ENCODE assay signal across 23 cellular contexts in the genomic region with DNA sequence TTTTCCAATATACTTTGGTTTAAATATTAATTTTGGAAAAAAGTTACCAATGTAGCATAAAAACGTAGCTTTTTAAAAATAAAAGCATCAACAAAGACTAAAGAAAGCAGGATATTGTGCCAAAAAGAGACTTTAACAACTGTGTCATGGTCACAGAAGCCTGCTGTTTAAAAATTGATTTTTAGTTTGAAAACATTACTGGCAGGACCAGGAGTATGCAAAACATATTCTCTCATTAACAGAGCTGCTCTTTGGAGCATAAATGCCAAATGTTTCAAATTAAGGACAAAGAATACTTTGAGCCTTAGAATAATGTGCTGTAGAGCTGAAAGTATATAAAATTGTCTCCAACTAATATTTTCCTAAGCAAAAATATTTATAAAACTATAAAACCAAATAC.
DNase-seq lines count a peak whose midpoint lies in the region; ATAC-seq, FAIRE-seq and TF ChIP-seq lines count a peak whose summit lies in the region.
"Had no signal": no experiment of that assay in that cellular context is flagged by ENCODE, and none has a peak within 500 bp of the region (broad histone marks: within the 10 kb centered on the region; RNA-seq: fewer than 3 reads in every experiment).

No MANE protein-coding gene starts in this region.

- intact Hi-C loops in HepG2 (cut with micrococcal nuclease; ENCODE audit: unreplicated experiment): no loop called here

- no peak for TF ChIP-seq RAD21 in HepG2 (CRISPR knock-in tag; IDR thresholded peaks at IDR 0.05)

- H4K20me1 ChIP-seq in HepG2 (ENCODE audit: insufficient read depth, low read length): no peaks in the 10 kb centered on the region

- H3K27me3 Mint-ChIP-seq in stimulated activated naive CD8-positive, alpha-beta T cell treated with anti-CD3 and anti-CD28 coated beads, Interleukin-15, amount 100 ng/mL, for 72 hours: no peaks in the 10 kb centered on the region
- H3K27me3 Mint-ChIP-seq: naive thymus-derived CD4-positive, alpha-beta T cell; T-cell had no signal

- peak; percentile 78 for ATAC-seq in GM18907 (IDR thresholded peaks at IDR 0.05; ENCODE audit: unreplicated experiment)
- ATAC-seq in GM21619 (IDR thresholded peaks at IDR 0.05; ENCODE audit: unreplicated experiment): peak; percentile 62
- peak; percentile 59 for ATAC-seq in HG03108 (IDR thresholded peaks at IDR 0.05; ENCODE audit: unreplicated experiment)
- no peak for ATAC-seq in HepG2
- no peak for ATAC-seq in stimulated activated naive CD8-positive, alpha-beta T cell treated with anti-CD3 and anti-CD28 coated beads, Interleukin-15, amount 100 ng/mL, for 72 hours
- ATAC-seq: heart right ventricle; naive thymus-derived CD4-positive, alpha-beta T cell; pancreas; T-cell had no signal

- BruUV-seq in HepG2 (replicated peaks; lab: Mats Ljungman, UMichigan): no TSS peak

- no peaks in the 10 kb centered on the region for H3K9me3 ChIP-seq in HepG2 (ENCODE audit: low read length)
- H3K9me3 ChIP-seq: pancreas had no signal

- DNase-seq in NCI-H1694 treated with DMSO at 0.1 percent for 48 hours (lab: John Stamatoyannopoulos, UW): peak; percentile 8
- DNase-seq in ecto neural progenitor cell (ENCODE audit: low spot score): no peak
- no peak for DNase-seq in HepG2 (ENCODE audit: low spot score)
- DNase-seq in stimulated activated naive CD8-positive, alpha-beta T cell treated with anti-CD3 and anti-CD28 coated beads, Interleukin-15, amount 100 ng/mL, for 72 hours: no peak
- DNase-seq in effector CD8-positive, alpha-beta T cell (lab: John Stamatoyannopoulos, UW): no peak
- DNase-seq: activated CD4-positive, alpha-beta T cell treated with anti-CD3 and anti-CD28 coated beads, Interleukin-2, amount 50 U/mL, for 1 hour; activated naive CD4-positive, alpha-beta T cell treated with anti-CD3 and anti-CD28 coated beads for 36 hours; DMS153; GF-D8; GM23248; heart right ventricle; naive thymus-derived CD4-positive, alpha-beta T cell; NCI-H2029; pancreas; Right ventricle myocardium superior; stimulated activated CD4-positive, alpha-beta T cell treated with anti-CD3 and anti-CD28 coated beads, Interleukin-2, amount 100 ng/mL, for 24 hours; T-cell had no signal

- H3K4me3 Mint-ChIP-seq in stimulated activated naive CD8-positive, alpha-beta T cell treated with anti-CD3 and anti-CD28 coated beads, Interleukin-15, amount 100 ng/mL, for 72 hours: no peak overlapping the region
- H3K4me3 Mint-ChIP-seq: activated naive CD4-positive, alpha-beta T cell treated with anti-CD3 and anti-CD28 coated beads for 36 hours; CD14-positive monocyte; memory B cell; naive thymus-derived CD4-positive, alpha-beta T cell; T-cell had no signal

- H3K4me2 ChIP-seq in HepG2 (ENCODE audit: low read depth, low read length): no peak overlapping the region

- no peaks in the 10 kb centered on the region for H3K9me3 Mint-ChIP-seq in stimulated activated naive CD8-positive, alpha-beta T cell treated with anti-CD3 and anti-CD28 coated beads, Interleukin-15, amount 100 ng/mL, for 72 hours
- H3K9me3 Mint-ChIP-seq: activated naive CD4-positive, alpha-beta T cell treated with anti-CD3 and anti-CD28 coated beads for 36 hours; memory B cell; naive thymus-derived CD4-positive, alpha-beta T cell; T-cell had no signal

- H3K9ac ChIP-seq in HepG2 (ENCODE audit: insufficient read depth, low read depth, low read length): no peak overlapping the region
- H3K9ac ChIP-seq: GM23248 had no signal

- no peak for TF ChIP-seq POLR2A in HepG2 (IDR thresholded peaks at IDR 0.05; ENCODE audit: insufficient read depth in 1 of 2, low read depth in 2 of 2, low read length in 2 of 2)

- no peak overlapping the region for H3K27ac ChIP-seq in HepG2 (ENCODE audit: extremely low read length, insufficient read depth, low read length)
- H3K27ac ChIP-seq: GM23248, heart right ventricle, pancreas had no signal

- TF ChIP-seq EP300 in HepG2 (IDR thresholded peaks at IDR 0.05; ENCODE audit: low read depth in 2 of 2, low read length in 2 of 2) (no peak), HepG2 (CRISPR knock-in tag; IDR thresholded peaks at IDR 0.05; ENCODE audit: borderline replicate concordance) (no peak)

- no peak overlapping the region for H3K4me3 ChIP-seq in HepG2 (replicated peaks in 1 of 3; ENCODE audit: insufficient read depth in 1 of 3, low read depth in 2 of 3, low read length in 3 of 3)
- H3K4me3 ChIP-seq: GM23248, heart right ventricle, pancreas had no signal

- POLR2A ChIA-PET in HepG2 (lab: Yijun Ruan, JAX): no interaction called here

- no peaks in the 10 kb centered on the region for H3K27me3 ChIP-seq in HepG2 (ENCODE audit: control insufficient read depth in 1 of 2, insufficient read depth in 2 of 2, low read length in 2 of 2)
- H3K27me3 ChIP-seq: heart right ventricle, pancreas had no signal

- no peaks in the 10 kb centered on the region for H3K4me1 Mint-ChIP-seq in stimulated activated naive CD8-positive, alpha-beta T cell treated with anti-CD3 and anti-CD28 coated beads, Interleukin-15, amount 100 ng/mL, for 72 hours
- H3K4me1 Mint-ChIP-seq: CD14-positive monocyte; memory B cell; naive thymus-derived CD4-positive, alpha-beta T cell; T-cell had no signal

- in situ Hi-C loops in HepG2 (cut with HindIII; ENCODE audit: extremely low pct_ligation_motif_present, low pct_unique_long_range_greater_than_20kb): no loop called here

- FAIRE-seq in HepG2 (lab: Jason Lieb, UNC): no peak
- FAIRE-seq: GM12891 had no signal

- H3K79me2 ChIP-seq in HepG2 (ENCODE audit: insufficient read depth, low read length): no peaks in the 10 kb centered on the region

- no peak for TF ChIP-seq CTCF in HepG2 (CRISPR knock-in tag; IDR thresholded peaks at IDR 0.05)

- H2AFZ ChIP-seq in HepG2 (ENCODE audit: low read length): no peak overlapping the region
- H2AFZ ChIP-seq: GM23248 had no signal

- no peaks in the 10 kb centered on the region for H3K4me1 ChIP-seq in HepG2 (ENCODE audit: insufficient read depth, low read length)
- H3K4me1 ChIP-seq: heart right ventricle, pancreas had no signal

- CTCF ChIA-PET in HepG2 (lab: Yijun Ruan, JAX; ENCODE audit: low intra/inter-chr PET ratio, low total read pairs): no interaction called here

- H3K36me3 ChIP-seq in HepG2 (replicated peaks in 1 of 2; ENCODE audit: control insufficient read depth in 1 of 2, insufficient read depth in 2 of 2, low read length in 2 of 2): no peaks in the 10 kb centered on the region
- H3K36me3 ChIP-seq: heart right ventricle, pancreas had no signal

- WGBS in HepG2 (ENCODE audit: low lambda C conversion rate): 2% methylated on average over 1 of the region's 1 CpG

- H3K27ac Mint-ChIP-seq in stimulated activated naive CD8-positive, alpha-beta T cell treated with anti-CD3 and anti-CD28 coated beads, Interleukin-15, amount 100 ng/mL, for 72 hours: no peak overlapping the region
- H3K27ac Mint-ChIP-seq: activated naive CD4-positive, alpha-beta T cell treated with anti-CD3 and anti-CD28 coated beads for 36 hours; CD14-positive monocyte; memory B cell; naive thymus-derived CD4-positive, alpha-beta T cell; T-cell had no signal

TF ChIP-seq in HepG2, 621 proteins besides CTCF, POLR2A, EP300 and RAD21 (continues in another document):
- TF ChIP-seq AGO1 (IDR thresholded peaks at IDR 0.05; ENCODE audit: low read depth, low read length, poor library complexity, severe bottlenecking) (no peak), CEBPG (CRISPR knock-in tag; IDR thresholded peaks at IDR 0.05) (no peak), AHR (CRISPR knock-in tag; IDR thresholded peaks at IDR 0.05) (no peak), ZNF207 (IDR thresholded peaks at IDR 0.05; ENCODE audit: borderline replicate concordance) (no peak), ZBTB2 (CRISPR knock-in tag; IDR thresholded peaks at IDR 0.05; ENCODE audit: low read depth) (no peak), RBAK (CRISPR knock-in tag; IDR thresholded peaks at IDR 0.05) (no peak), ZNF251 (CRISPR knock-in tag; IDR thresholded peaks at IDR 0.05) (no peak), ZFP36L1 (CRISPR knock-in tag; IDR thresholded peaks at IDR 0.05) (no peak), TRIM24 (CRISPR knock-in tag; IDR thresholded peaks at IDR 0.05) (no peak), CBX2 (IDR thresholded peaks at IDR 0.05; ENCODE audit: low read depth, low read length) (no peak), CBX2 (CRISPR knock-in tag; IDR thresholded peaks at IDR 0.05; ENCODE audit: low read depth) (no peak), HNRNPH1 (optimal IDR thresholded peaks at IDR 0.05; ENCODE audit: low read depth, low read length) (no peak), IKZF1 (IDR thresholded peaks at IDR 0.05) (no peak), ZNF3 (CRISPR knock-in tag; IDR thresholded peaks at IDR 0.05) (no peak)
- TF ChIP-seq, protein P1, sequence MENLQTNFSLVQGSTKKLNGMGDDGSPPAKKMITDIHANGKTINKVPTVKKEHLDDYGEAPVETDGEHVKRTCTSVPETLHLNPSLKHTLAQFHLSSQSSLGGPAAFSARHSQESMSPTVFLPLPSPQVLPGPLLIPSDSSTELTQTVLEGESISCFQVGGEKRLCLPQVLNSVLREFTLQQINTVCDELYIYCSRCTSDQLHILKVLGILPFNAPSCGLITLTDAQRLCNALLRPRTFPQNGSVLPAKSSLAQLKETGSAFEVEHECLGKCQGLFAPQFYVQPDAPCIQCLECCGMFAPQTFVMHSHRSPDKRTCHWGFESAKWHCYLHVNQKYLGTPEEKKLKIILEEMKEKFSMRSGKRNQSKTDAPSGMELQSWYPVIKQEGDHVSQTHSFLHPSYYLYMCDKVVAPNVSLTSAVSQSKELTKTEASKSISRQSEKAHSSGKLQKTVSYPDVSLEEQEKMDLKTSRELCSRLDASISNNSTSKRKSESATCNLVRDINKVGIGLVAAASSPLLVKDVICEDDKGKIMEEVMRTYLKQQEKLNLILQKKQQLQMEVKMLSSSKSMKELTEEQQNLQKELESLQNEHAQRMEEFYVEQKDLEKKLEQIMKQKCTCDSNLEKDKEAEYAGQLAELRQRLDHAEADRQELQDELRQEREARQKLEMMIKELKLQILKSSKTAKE (CRISPR knock-in tag; IDR thresholded peaks at IDR 0.05; ENCODE audit: borderline replicate concordance): no peak

Comparison
In these comparisons a context has a peak if more than half of its experiments do, and no peak if none do; other contexts are left out.
1. ATAC-seq: peak in GM18907 (single experiment), GM21619 (single experiment) and HG03108 (single experiment); none in HepG2 (single experiment) and stimulated activated naive CD8-positive, alpha-beta T cell treated with anti-CD3 and anti-CD28 coated beads, Interleukin-15, amount 100 ng/mL, for 72 hours (single experiment).